Comparison of ENCODE assay signal across 22 cellular contexts in genomic region chr5:53330491-53330890, GRCh38.
"Had no signal": no experiment of that assay in that cellular context is flagged by ENCODE, and none has a peak within 500 bp of the region (broad histone marks: within the 10 kb centered on the region; RNA-seq: fewer than 3 reads in every experiment).

No MANE protein-coding gene starts in this region.

- H3K4me1 Mint-ChIP-seq: natural killer cell; neural progenitor cell; stimulated activated naive B cell treated with anti-CD40 and anti-IgM and Interleukin-4, amounts not matched to agents 10 μg/mL and 1 μg/mL and 100 μg/mL, for 72 hours; stimulated activated naive CD8-positive, alpha-beta T cell treated with anti-CD3 and anti-CD28 coated beads, Interleukin-15, amount 100 ng/mL, for 72 hours had no signal

- FAIRE-seq: endothelial cell of umbilical vein, pancreas had no signal

- H3K36me3 Mint-ChIP-seq: natural killer cell; neural progenitor cell; stimulated activated naive B cell treated with anti-CD40 and anti-IgM and Interleukin-4, amounts not matched to agents 10 μg/mL and 1 μg/mL and 100 μg/mL, for 72 hours had no signal

- H3K27me3 Mint-ChIP-seq: progenitor cell of endocrine pancreas; stimulated activated naive B cell treated with anti-CD40 and anti-IgM and Interleukin-4, amounts not matched to agents 10 μg/mL and 1 μg/mL and 100 μg/mL, for 72 hours had no signal

- H3K4me3 Mint-ChIP-seq: endodermal cell; natural killer cell; neural progenitor cell; stimulated activated naive B cell treated with anti-CD40 and anti-IgM and Interleukin-4, amounts not matched to agents 10 μg/mL and 1 μg/mL and 100 μg/mL, for 72 hours; stimulated activated naive CD8-positive, alpha-beta T cell treated with anti-CD3 and anti-CD28 coated beads, Interleukin-15, amount 100 ng/mL, for 72 hours had no signal

- H3K9ac ChIP-seq: neural progenitor cell had no signal

- H3K4me3 ChIP-seq: coronary artery, gastroesophageal sphincter, hepatocyte, mucosa of descending colon, neural progenitor cell, pancreas, testis, tibial nerve, upper lobe of right lung, vagina had no signal

- H3K27ac ChIP-seq: coronary artery, gastroesophageal sphincter, hepatocyte, neural progenitor cell, pancreas, testis, tibial nerve, upper lobe of right lung, vagina had no signal

- H2AFZ ChIP-seq: hepatocyte, neural progenitor cell had no signal

- DNase-seq: effector CD4-positive, alpha-beta T cell; endodermal cell; left colon; mucosa of descending colon; natural killer cell; nucleus accumbens; pancreas; right cardiac atrium; stimulated activated CD4-positive, alpha-beta T cell treated with anti-CD3 and anti-CD28 coated beads, Interleukin-2, amount 100 ng/mL, for 24 hours; stimulated activated CD4-positive, alpha-beta T cell treated with anti-CD3 and anti-CD28 coated beads, Interleukin-4, amount 100 ng/mL, for 4 hours; stimulated activated naive B cell treated with anti-CD40 and anti-IgM and Interleukin-4, amounts not matched to agents 10 μg/mL and 1 μg/mL and 100 μg/mL, for 72 hours; stimulated activated naive CD8-positive, alpha-beta T cell treated with anti-CD3 and anti-CD28 coated beads, Interleukin-15, amount 100 ng/mL, for 72 hours; testis; upper lobe of right lung had no signal

- H3K27me3 ChIP-seq: gastroesophageal sphincter, hepatocyte, neural progenitor cell, pancreas, testis, tibial nerve, upper lobe of right lung, vagina had no signal

- ATAC-seq: gastroesophageal sphincter; left colon; mucosa of descending colon; natural killer cell; pancreas; right cardiac atrium; stimulated activated naive B cell treated with anti-CD40 and anti-IgM and Interleukin-4, amounts not matched to agents 10 μg/mL and 1 μg/mL and 100 μg/mL, for 72 hours; stimulated activated naive CD8-positive, alpha-beta T cell treated with anti-CD3 and anti-CD28 coated beads, Interleukin-15, amount 100 ng/mL, for 72 hours; upper lobe of right lung had no signal

- H3K36me3 ChIP-seq: gastroesophageal sphincter, neural progenitor cell, pancreas, tibial nerve, upper lobe of right lung, vagina had no signal

- H3K9me3 ChIP-seq: gastroesophageal sphincter, mucosa of descending colon, pancreas, testis, tibial nerve, upper lobe of right lung, vagina had no signal

- H3K9me3 Mint-ChIP-seq: endodermal cell; neural progenitor cell; stimulated activated naive B cell treated with anti-CD40 and anti-IgM and Interleukin-4, amounts not matched to agents 10 μg/mL and 1 μg/mL and 100 μg/mL, for 72 hours; stimulated activated naive CD8-positive, alpha-beta T cell treated with anti-CD3 and anti-CD28 coated beads, Interleukin-15, amount 100 ng/mL, for 72 hours had no signal

- H3K4me2 ChIP-seq: hepatocyte, neural progenitor cell had no signal

- H3K27ac Mint-ChIP-seq: endodermal cell; natural killer cell; neural progenitor cell; progenitor cell of endocrine pancreas; stimulated activated naive B cell treated with anti-CD40 and anti-IgM and Interleukin-4, amounts not matched to agents 10 μg/mL and 1 μg/mL and 100 μg/mL, for 72 hours; stimulated activated naive CD8-positive, alpha-beta T cell treated with anti-CD3 and anti-CD28 coated beads, Interleukin-15, amount 100 ng/mL, for 72 hours had no signal

- H3K4me1 ChIP-seq: gastroesophageal sphincter, neural progenitor cell, pancreas, vagina had no signal

- H3K79me2 ChIP-seq: hepatocyte had no signal
